ENCODE assay signal across 8 cellular contexts in genomic region chr6:129730477-129731165, GRCh38. TPM values are rescaled to one million over a fixed set of nuclear protein-coding genes. Genes with fewer than 3 reads are reported as not detected.
DNase-seq lines count a peak whose midpoint lies in the region; ATAC-seq, FAIRE-seq and TF ChIP-seq lines count a peak whose summit lies in the region.

No MANE protein-coding gene starts in this region.

- DNase-seq in GM10248 (ENCODE audit: extremely low spot score) (peak; percentile 45), NCI-H146 (lab: John Stamatoyannopoulos, UW) (peak; percentile 76), body of pancreas (peak; percentile 21 to 34 (median 30)), memory B cell (ENCODE audit: low spot score in 2 of 2) (peak in 1 of 2 donors; percentile 29), ecto neural progenitor cell (ENCODE audit: low spot score) (no peak), frontal cortex (ENCODE audit: low spot score in 2 of 2) (no peak)

- WGBS in body of pancreas, 2 donors: 16% methylated on average over 8 of the region's 8 CpGs

- TF ChIP-seq POLR2A in body of pancreas (IDR thresholded peaks at IDR 0.05): no peak

- no peaks in the 10 kb centered on the region for H3K9me3 ChIP-seq in body of pancreas

- no peaks in the 10 kb centered on the region for H3K27me3 Mint-ChIP-seq in memory B cell

- H3K27ac ChIP-seq in body of pancreas: no peak overlapping the region

- H3K4me3 ChIP-seq in body of pancreas: no peak overlapping the region

- intact Hi-C loops in body of pancreas (cut with DNase I): no loop called here

- no peaks in the 10 kb centered on the region for H3K36me3 Mint-ChIP-seq in memory B cell

- no peak for FAIRE-seq in frontal cortex (lab: Jason Lieb, UNC)

- no peaks in the 10 kb centered on the region for H3K9me3 Mint-ChIP-seq in memory B cell

- ATAC-seq in GM21528 (IDR thresholded peaks at IDR 0.05; ENCODE audit: low FRiP score, unreplicated experiment) (peak; percentile 69), body of pancreas (peak; percentile 72), memory B cell (ENCODE audit: low read depth) (peak; percentile 69), HG03135 (IDR thresholded peaks at IDR 0.05; ENCODE audit: unreplicated experiment) (no peak)

- no peak overlapping the region for H3K4me3 Mint-ChIP-seq in memory B cell

- H3K36me3 ChIP-seq in body of pancreas (replicated peaks in 1 of 2; ENCODE audit: insufficient read depth in 1 of 2, low read depth in 2 of 2): no peaks in the 10 kb centered on the region

- H3K4me1 Mint-ChIP-seq in memory B cell: no peaks in the 10 kb centered on the region

- TF ChIP-seq CTCF in GM10248 (IDR thresholded peaks at IDR 0.05; ENCODE audit: control extremely low read depth, extremely low read depth, low read depth, missing control alignments) (peak; percentile 76), body of pancreas (IDR thresholded peaks at IDR 0.05) (peak in 6 of 7 experiments; percentile 53 to 83 (median 76))

- peak overlapping the region; percentile 82 for H3K27ac Mint-ChIP-seq in memory B cell

- peaks cover 8% of the 10 kb centered on the region for H3K4me1 ChIP-seq in body of pancreas

- POLR2A ChIA-PET in GM10248 (lab: Yijun Ruan, JAX): no interaction called here

- no peaks in the 10 kb centered on the region for H3K27me3 ChIP-seq in body of pancreas

- CTCF ChIA-PET in GM10248 (lab: Yijun Ruan, JAX): interaction anchor here (0.6 to 10.0 kb wide), 26 partner anchors 12 to 291 kb away, joined by 3 to 200 read pairs (median 3); partner anchors contain the start of gene ARHGAP18

RNA-seq across cellular contexts. Expression of gene ARHGAP18, which starts 20.6 kb away (rescaled TPM):
- total RNA-seq in body of pancreas (10 to 100 TPM; 16.2 to 30.6 TPM), frontal cortex (10.2 TPM)

Comparison
In these comparisons a context has a peak if more than half of its experiments do, and no peak if none do; other contexts are left out.
1. DNase-seq: peak in GM10248 (single experiment), NCI-H146 (single experiment) and body of pancreas (4 of 4); none in ecto neural progenitor cell (single experiment) and frontal cortex (0 of 2).